Comparison of ENCODE assay signal across 1 cellular context in the genomic region with DNA sequence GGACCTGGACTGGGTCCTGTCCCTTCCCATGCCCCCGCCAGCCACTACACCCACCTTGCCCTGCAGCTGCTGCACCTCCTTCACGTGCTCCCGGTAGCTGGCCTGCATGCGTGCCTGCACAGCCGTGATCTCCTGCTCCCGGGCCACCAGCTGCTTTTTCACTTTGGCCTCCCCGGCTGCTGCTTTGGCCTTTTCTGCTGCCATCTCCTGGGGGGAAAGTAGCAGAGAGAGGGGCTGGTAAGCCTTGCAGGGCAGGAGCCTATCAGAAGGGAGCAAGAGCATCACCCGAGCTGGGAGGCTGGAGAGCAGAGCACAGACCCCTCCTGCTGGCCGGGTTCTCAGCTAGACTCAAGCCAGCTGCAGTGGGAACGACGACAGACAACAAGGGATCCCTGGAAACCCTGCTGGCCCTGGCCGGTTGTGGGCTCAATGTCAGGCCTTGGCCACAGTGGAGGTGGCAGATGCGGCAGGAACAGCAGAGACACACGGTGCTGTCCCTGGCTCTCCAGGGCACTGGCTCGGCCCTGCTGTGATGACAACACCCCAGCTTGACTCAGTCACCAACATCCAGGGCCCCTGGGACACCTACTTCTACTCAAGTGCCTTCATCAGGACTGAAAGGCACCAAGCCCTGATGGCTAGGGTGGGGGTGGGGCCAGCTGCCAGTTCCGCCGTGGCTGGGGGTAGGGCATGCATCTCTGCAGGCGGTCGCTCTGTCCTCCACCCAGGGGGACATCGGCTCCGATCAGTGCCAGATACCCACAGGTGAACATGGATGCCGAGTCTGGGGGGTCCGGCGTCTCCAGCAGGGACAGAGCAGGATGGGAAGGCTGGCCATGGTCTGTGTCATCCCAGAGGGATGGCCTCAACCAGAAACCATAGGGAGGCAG.
TF ChIP-seq lines count a peak whose summit lies in the region.

No MANE protein-coding gene starts in this region.

TF ChIP-seq in GM23338, 12 proteins besides CTCF, POLR2A, EP300 and RAD21 (continued from another document):
- TF ChIP-seq ZNF462 (CRISPR knock-in tag; IDR thresholded peaks at IDR 0.05) (no peak), NANOG (IDR thresholded peaks at IDR 0.05; ENCODE audit: borderline replicate concordance) (no peak), EZH2phosphoT487 (IDR thresholded peaks at IDR 0.05; ENCODE audit: unreplicated experiment) (no peak), ZNF114 (CRISPR knock-in tag; IDR thresholded peaks at IDR 0.05) (no peak), REST (IDR thresholded peaks at IDR 0.05; ENCODE audit: unreplicated experiment) (no peak), EZH2 (IDR thresholded peaks at IDR 0.05; ENCODE audit: low read depth, unreplicated experiment) (no peak), POLR2AphosphoS5 (IDR thresholded peaks at IDR 0.05; ENCODE audit: low read depth) (no peak), STAT1 (IDR thresholded peaks at IDR 0.05; ENCODE audit: unreplicated experiment) (no peak), JUNB (IDR thresholded peaks at IDR 0.05; ENCODE audit: unreplicated experiment) (no peak), CREB1 (CRISPR knock-in tag; IDR thresholded peaks at IDR 0.05; ENCODE audit: low read depth) (no peak)
- TF ChIP-seq, protein P1, sequence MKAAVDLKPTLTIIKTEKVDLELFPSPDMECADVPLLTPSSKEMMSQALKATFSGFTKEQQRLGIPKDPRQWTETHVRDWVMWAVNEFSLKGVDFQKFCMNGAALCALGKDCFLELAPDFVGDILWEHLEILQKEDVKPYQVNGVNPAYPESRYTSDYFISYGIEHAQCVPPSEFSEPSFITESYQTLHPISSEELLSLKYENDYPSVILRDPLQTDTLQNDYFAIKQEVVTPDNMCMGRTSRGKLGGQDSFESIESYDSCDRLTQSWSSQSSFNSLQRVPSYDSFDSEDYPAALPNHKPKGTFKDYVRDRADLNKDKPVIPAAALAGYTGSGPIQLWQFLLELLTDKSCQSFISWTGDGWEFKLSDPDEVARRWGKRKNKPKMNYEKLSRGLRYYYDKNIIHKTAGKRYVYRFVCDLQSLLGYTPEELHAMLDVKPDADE (IDR thresholded peaks at IDR 0.05): no peak
TF ChIP-seq in GM23338: peak in this region for 0.
